In the genomic region with DNA sequence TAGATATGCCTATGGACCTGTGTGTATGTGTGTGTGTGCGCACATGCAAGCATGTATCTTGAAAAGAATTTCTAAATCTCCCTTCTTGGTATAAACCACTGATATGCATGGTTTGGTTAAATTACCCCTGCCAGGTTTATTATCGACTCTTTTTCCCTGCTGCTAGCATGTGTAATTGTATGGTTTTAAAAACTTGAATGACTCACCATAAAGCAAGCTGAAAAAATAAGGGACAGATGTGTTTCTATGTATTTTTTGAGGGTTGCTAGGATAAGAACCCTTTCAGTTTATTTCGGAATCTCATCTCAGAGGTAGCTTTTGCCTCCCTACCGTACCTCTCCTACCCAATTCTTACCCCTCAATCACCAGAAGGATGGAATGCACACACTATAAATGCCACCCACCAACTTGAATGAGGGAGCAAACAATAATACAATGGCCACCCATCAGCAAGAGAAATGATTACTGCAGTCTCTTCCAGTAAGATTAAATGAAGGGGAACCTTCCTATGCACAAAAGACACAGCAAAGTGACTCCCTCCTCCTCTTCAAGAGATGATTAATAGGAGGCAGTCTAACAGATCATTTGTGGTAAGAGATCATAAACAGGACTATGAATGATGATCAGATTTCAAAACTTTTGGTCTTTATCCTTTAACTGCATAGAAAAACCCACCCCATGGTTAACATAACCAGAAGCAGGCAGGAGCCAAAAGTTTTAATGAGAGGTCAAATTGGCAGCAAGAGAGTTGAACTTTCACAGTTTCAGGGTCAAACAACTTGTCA, we compare ENCODE assay signal across 2 cellular contexts.
TF ChIP-seq lines count a peak whose summit lies in the region.

No MANE protein-coding gene starts in this region.

TF ChIP-seq in GM23338, 12 proteins besides CTCF, POLR2A, EP300 and RAD21 (continues in another document):
- TF ChIP-seq POLR2AphosphoS5 (IDR thresholded peaks at IDR 0.05; ENCODE audit: low read depth) (no peak), NANOG (IDR thresholded peaks at IDR 0.05; ENCODE audit: borderline replicate concordance) (no peak), ZNF114 (CRISPR knock-in tag; IDR thresholded peaks at IDR 0.05) (no peak), ZNF331 (CRISPR knock-in tag; IDR thresholded peaks at IDR 0.05; ENCODE audit: low read depth) (no peak), EZH2 (IDR thresholded peaks at IDR 0.05; ENCODE audit: low read depth, unreplicated experiment) (no peak), CREB1 (CRISPR knock-in tag; IDR thresholded peaks at IDR 0.05; ENCODE audit: low read depth) (no peak), STAT1 (IDR thresholded peaks at IDR 0.05; ENCODE audit: unreplicated experiment) (no peak), JUNB (IDR thresholded peaks at IDR 0.05; ENCODE audit: unreplicated experiment) (no peak), EZH2phosphoT487 (IDR thresholded peaks at IDR 0.05; ENCODE audit: unreplicated experiment) (no peak)
- TF ChIP-seq, protein P1, sequence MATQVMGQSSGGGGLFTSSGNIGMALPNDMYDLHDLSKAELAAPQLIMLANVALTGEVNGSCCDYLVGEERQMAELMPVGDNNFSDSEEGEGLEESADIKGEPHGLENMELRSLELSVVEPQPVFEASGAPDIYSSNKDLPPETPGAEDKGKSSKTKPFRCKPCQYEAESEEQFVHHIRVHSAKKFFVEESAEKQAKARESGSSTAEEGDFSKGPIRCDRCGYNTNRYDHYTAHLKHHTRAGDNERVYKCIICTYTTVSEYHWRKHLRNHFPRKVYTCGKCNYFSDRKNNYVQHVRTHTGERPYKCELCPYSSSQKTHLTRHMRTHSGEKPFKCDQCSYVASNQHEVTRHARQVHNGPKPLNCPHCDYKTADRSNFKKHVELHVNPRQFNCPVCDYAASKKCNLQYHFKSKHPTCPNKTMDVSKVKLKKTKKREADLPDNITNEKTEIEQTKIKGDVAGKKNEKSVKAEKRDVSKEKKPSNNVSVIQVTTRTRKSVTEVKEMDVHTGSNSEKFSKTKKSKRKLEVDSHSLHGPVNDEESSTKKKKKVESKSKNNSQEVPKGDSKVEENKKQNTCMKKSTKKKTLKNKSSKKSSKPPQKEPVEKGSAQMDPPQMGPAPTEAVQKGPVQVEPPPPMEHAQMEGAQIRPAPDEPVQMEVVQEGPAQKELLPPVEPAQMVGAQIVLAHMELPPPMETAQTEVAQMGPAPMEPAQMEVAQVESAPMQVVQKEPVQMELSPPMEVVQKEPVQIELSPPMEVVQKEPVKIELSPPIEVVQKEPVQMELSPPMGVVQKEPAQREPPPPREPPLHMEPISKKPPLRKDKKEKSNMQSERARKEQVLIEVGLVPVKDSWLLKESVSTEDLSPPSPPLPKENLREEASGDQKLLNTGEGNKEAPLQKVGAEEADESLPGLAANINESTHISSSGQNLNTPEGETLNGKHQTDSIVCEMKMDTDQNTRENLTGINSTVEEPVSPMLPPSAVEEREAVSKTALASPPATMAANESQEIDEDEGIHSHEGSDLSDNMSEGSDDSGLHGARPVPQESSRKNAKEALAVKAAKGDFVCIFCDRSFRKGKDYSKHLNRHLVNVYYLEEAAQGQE (IDR thresholded peaks at IDR 0.05; ENCODE audit: unreplicated experiment), result no peak
- TF ChIP-seq, protein P2, sequence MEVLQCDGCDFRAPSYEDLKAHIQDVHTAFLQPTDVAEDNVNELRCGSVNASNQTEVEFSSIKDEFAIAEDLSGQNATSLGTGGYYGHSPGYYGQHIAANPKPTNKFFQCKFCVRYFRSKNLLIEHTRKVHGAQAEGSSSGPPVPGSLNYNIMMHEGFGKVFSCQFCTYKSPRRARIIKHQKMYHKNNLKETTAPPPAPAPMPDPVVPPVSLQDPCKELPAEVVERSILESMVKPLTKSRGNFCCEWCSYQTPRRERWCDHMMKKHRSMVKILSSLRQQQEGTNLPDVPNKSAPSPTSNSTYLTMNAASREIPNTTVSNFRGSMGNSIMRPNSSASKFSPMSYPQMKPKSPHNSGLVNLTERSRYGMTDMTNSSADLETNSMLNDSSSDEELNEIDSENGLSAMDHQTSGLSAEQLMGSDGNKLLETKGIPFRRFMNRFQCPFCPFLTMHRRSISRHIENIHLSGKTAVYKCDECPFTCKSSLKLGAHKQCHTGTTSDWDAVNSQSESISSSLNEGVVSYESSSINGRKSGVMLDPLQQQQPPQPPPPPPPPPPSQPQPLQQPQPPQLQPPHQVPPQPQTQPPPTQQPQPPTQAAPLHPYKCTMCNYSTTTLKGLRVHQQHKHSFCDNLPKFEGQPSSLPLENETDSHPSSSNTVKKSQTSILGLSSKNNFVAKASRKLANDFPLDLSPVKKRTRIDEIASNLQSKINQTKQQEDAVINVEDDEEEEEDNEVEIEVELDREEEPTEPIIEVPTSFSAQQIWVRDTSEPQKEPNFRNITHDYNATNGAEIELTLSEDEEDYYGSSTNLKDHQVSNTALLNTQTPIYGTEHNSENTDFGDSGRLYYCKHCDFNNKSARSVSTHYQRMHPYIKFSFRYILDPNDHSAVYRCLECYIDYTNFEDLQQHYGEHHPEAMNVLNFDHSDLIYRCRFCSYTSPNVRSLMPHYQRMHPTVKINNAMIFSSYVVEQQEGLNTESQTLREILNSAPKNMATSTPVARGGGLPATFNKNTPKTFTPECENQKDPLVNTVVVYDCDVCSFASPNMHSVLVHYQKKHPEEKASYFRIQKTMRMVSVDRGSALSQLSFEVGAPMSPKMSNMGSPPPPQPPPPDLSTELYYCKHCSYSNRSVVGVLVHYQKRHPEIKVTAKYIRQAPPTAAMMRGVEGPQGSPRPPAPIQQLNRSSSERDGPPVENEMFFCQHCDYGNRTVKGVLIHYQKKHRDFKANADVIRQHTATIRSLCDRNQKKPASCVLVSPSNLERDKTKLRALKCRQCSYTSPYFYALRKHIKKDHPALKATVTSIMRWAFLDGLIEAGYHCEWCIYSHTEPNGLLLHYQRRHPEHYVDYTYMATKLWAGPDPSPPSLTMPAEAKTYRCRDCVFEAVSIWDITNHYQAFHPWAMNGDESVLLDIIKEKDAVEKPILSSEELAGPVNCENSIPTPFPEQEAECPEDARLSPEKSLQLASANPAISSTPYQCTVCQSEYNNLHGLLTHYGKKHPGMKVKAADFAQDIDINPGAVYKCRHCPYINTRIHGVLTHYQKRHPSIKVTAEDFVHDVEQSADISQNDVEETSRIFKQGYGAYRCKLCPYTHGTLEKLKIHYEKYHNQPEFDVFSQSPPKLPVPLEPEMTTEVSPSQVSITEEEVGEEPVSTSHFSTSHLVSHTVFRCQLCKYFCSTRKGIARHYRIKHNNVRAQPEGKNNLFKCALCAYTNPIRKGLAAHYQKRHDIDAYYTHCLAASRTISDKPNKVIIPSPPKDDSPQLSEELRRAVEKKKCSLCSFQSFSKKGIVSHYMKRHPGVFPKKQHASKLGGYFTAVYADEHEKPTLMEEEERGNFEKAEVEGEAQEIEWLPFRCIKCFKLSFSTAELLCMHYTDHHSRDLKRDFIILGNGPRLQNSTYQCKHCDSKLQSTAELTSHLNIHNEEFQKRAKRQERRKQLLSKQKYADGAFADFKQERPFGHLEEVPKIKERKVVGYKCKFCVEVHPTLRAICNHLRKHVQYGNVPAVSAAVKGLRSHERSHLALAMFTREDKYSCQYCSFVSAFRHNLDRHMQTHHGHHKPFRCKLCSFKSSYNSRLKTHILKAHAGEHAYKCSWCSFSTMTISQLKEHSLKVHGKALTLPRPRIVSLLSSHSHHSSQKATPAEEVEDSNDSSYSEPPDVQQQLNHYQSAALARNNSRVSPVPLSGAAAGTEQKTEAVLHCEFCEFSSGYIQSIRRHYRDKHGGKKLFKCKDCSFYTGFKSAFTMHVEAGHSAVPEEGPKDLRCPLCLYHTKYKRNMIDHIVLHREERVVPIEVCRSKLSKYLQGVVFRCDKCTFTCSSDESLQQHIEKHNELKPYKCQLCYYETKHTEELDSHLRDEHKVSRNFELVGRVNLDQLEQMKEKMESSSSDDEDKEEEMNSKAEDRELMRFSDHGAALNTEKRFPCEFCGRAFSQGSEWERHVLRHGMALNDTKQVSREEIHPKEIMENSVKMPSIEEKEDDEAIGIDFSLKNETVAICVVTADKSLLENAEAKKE (CRISPR knock-in tag; IDR thresholded peaks at IDR 0.05), result no peak

TF ChIP-seq in H1, 55 proteins besides CTCF, POLR2A, EP300 and RAD21:
- TF ChIP-seq, protein P3, sequence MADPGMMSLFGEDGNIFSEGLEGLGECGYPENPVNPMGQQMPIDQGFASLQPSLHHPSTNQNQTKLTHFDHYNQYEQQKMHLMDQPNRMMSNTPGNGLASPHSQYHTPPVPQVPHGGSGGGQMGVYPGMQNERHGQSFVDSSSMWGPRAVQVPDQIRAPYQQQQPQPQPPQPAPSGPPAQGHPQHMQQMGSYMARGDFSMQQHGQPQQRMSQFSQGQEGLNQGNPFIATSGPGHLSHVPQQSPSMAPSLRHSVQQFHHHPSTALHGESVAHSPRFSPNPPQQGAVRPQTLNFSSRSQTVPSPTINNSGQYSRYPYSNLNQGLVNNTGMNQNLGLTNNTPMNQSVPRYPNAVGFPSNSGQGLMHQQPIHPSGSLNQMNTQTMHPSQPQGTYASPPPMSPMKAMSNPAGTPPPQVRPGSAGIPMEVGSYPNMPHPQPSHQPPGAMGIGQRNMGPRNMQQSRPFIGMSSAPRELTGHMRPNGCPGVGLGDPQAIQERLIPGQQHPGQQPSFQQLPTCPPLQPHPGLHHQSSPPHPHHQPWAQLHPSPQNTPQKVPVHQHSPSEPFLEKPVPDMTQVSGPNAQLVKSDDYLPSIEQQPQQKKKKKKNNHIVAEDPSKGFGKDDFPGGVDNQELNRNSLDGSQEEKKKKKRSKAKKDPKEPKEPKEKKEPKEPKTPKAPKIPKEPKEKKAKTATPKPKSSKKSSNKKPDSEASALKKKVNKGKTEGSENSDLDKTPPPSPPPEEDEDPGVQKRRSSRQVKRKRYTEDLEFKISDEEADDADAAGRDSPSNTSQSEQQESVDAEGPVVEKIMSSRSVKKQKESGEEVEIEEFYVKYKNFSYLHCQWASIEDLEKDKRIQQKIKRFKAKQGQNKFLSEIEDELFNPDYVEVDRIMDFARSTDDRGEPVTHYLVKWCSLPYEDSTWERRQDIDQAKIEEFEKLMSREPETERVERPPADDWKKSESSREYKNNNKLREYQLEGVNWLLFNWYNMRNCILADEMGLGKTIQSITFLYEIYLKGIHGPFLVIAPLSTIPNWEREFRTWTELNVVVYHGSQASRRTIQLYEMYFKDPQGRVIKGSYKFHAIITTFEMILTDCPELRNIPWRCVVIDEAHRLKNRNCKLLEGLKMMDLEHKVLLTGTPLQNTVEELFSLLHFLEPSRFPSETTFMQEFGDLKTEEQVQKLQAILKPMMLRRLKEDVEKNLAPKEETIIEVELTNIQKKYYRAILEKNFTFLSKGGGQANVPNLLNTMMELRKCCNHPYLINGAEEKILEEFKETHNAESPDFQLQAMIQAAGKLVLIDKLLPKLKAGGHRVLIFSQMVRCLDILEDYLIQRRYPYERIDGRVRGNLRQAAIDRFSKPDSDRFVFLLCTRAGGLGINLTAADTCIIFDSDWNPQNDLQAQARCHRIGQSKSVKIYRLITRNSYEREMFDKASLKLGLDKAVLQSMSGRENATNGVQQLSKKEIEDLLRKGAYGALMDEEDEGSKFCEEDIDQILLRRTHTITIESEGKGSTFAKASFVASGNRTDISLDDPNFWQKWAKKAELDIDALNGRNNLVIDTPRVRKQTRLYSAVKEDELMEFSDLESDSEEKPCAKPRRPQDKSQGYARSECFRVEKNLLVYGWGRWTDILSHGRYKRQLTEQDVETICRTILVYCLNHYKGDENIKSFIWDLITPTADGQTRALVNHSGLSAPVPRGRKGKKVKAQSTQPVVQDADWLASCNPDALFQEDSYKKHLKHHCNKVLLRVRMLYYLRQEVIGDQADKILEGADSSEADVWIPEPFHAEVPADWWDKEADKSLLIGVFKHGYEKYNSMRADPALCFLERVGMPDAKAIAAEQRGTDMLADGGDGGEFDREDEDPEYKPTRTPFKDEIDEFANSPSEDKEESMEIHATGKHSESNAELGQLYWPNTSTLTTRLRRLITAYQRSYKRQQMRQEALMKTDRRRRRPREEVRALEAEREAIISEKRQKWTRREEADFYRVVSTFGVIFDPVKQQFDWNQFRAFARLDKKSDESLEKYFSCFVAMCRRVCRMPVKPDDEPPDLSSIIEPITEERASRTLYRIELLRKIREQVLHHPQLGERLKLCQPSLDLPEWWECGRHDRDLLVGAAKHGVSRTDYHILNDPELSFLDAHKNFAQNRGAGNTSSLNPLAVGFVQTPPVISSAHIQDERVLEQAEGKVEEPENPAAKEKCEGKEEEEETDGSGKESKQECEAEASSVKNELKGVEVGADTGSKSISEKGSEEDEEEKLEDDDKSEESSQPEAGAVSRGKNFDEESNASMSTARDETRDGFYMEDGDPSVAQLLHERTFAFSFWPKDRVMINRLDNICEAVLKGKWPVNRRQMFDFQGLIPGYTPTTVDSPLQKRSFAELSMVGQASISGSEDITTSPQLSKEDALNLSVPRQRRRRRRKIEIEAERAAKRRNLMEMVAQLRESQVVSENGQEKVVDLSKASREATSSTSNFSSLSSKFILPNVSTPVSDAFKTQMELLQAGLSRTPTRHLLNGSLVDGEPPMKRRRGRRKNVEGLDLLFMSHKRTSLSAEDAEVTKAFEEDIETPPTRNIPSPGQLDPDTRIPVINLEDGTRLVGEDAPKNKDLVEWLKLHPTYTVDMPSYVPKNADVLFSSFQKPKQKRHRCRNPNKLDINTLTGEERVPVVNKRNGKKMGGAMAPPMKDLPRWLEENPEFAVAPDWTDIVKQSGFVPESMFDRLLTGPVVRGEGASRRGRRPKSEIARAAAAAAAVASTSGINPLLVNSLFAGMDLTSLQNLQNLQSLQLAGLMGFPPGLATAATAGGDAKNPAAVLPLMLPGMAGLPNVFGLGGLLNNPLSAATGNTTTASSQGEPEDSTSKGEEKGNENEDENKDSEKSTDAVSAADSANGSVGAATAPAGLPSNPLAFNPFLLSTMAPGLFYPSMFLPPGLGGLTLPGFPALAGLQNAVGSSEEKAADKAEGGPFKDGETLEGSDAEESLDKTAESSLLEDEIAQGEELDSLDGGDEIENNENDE (IDR thresholded peaks at IDR 0.05; ENCODE audit: insufficient replicate concordance, low read length), result no peak
- TF ChIP-seq CEBPB (IDR thresholded peaks at IDR 0.05; ENCODE audit: low read depth, low read length) (no peak), EGR1 (IDR thresholded peaks at IDR 0.05; ENCODE audit: borderline replicate concordance, low read depth, low read length) (no peak)
